ENCODE assay signal across 16 cellular contexts in the genomic region with DNA sequence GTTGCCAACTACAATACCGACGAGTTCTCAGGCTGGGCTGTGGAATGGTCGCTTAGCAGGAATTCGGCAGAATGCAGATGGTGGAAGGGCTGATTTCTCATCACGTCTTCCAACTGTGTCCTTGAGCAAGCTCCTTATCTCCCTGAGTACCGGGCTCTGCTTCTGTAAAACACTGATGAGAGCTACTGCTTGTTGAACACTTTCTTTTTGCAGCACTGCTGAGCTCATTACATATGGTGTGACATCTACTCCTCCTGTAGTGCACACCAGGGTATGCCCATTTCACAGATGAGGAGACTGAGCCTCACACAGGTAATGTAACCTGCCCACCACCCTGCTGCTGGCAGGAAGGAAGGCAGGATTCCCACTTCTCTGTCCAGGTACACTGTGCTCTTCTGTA.
"Had no signal": no experiment of that assay in that cellular context is flagged by ENCODE, and none has a peak within 500 bp of the region (broad histone marks: within the 10 kb centered on the region; RNA-seq: fewer than 3 reads in every experiment).

No MANE protein-coding gene starts in this region.

- H3K4me1 Mint-ChIP-seq: activated B cell treated with CpG ODN at 0.5 μM for 24 hours, mesothelial cell of epicardium, neural crest cell had no signal

- H3K36me3 Mint-ChIP-seq: mesothelial cell of epicardium; stimulated activated effector memory CD8-positive, alpha-beta T cell treated with anti-CD3 and anti-CD28 coated beads, Interleukin-12 subunit alpha, Interleukin-12 subunit beta, amount 100 ng/mL, for 72 hours had no signal

- H3K4me3 ChIP-seq: gastrocnemius medialis, heart left ventricle, lung, ovary, tibial artery had no signal

- H3K4me3 Mint-ChIP-seq: activated B cell treated with CpG ODN at 0.5 μM for 24 hours; activated CD4-positive, alpha-beta T cell treated with anti-CD3 and anti-CD28 coated beads, Interleukin-2, amount 10 ng/mL, durations not matched to agents 7 days and 5 days; effector memory CD8-positive, alpha-beta T cell; mesothelial cell of epicardium; neural crest cell had no signal

- DNase-seq: activated B cell treated with CpG ODN at 0.5 μM for 24 hours; activated CD4-positive, alpha-beta T cell treated with anti-CD3 and anti-CD28 coated beads, Interleukin-2, amount 10 ng/mL, durations not matched to agents 7 days and 5 days; activated effector memory CD4-positive, alpha-beta T cell treated with anti-CD3 and anti-CD28 coated beads, Interleukin-2, amount 50 U/mL, for 16 hours; activated T-cell treated with anti-CD3 and anti-CD28 coated beads, Interleukin-2, amount 50 U/mL, for 1 hour; dermis blood vessel endothelial cell; effector memory CD8-positive, alpha-beta T cell; gastrocnemius medialis; heart left ventricle; left cardiac atrium; ovary; SW 1271; tibial artery had no signal

- ATAC-seq: effector memory CD8-positive, alpha-beta T cell; gastrocnemius medialis; heart left ventricle; left cardiac atrium had no signal

- H3K27me3 Mint-ChIP-seq: activated B cell treated with CpG ODN at 0.5 μM for 24 hours; activated CD4-positive, alpha-beta T cell treated with anti-CD3 and anti-CD28 coated beads, Interleukin-2, amount 10 ng/mL, durations not matched to agents 7 days and 5 days had no signal

- H3K27ac Mint-ChIP-seq: activated B cell treated with CpG ODN at 0.5 μM for 24 hours; activated CD4-positive, alpha-beta T cell treated with anti-CD3 and anti-CD28 coated beads, Interleukin-2, amount 10 ng/mL, durations not matched to agents 7 days and 5 days; effector memory CD8-positive, alpha-beta T cell; mesothelial cell of epicardium had no signal

- H3K9me3 Mint-ChIP-seq: activated B cell treated with CpG ODN at 0.5 μM for 24 hours; activated CD4-positive, alpha-beta T cell treated with anti-CD3 and anti-CD28 coated beads, Interleukin-2, amount 10 ng/mL, durations not matched to agents 7 days and 5 days; effector memory CD8-positive, alpha-beta T cell; mesothelial cell of epicardium; neural crest cell; stimulated activated effector memory CD8-positive, alpha-beta T cell treated with anti-CD3 and anti-CD28 coated beads, Interleukin-12 subunit alpha, Interleukin-12 subunit beta, amount 100 ng/mL, for 72 hours had no signal

- H3K4me1 ChIP-seq: gastrocnemius medialis, tibial artery had no signal

- H3K27ac ChIP-seq: gastrocnemius medialis, heart left ventricle, ovary, tibial artery had no signal

- H3K36me3 ChIP-seq: gastrocnemius medialis, heart left ventricle, ovary, tibial artery had no signal

- H3K27me3 ChIP-seq: heart left ventricle, ovary had no signal

- H3K9me3 ChIP-seq: gastrocnemius medialis, heart left ventricle, ovary, tibial artery had no signal
